In genomic region chr6:2633763-2634150, GRCh38 we compare ENCODE assay signal across 8 cellular contexts.
A peak's percentile ranks its signal among the peaks of the same experiment; 100 is the strongest.
DNase-seq lines count a peak whose midpoint lies in the region; ATAC-seq and TF ChIP-seq lines count a peak whose summit lies in the region.

No MANE protein-coding gene starts in this region.

- intact Hi-C loops in Calu3 (cut with micrococcal nuclease; ENCODE audit: unreplicated experiment) = loop anchor here (2.0 to 10.0 kb wide), 3 partner anchors 179 to 1036 kb away; no protein-coding TSS in a partner anchor
- intact Hi-C loops in activated B cell treated with CpG ODN at 0.5 μM for 24 hours (cut with micrococcal nuclease) = loop anchor here (1.0 to 10.0 kb wide), 7 partner anchors 61 to 1037 kb away; partner anchors contain the start of gene MYLK4
- intact Hi-C loops in sigmoid colon (cut with DNase I) = loop anchor here (1.0 to 10.0 kb wide), 6 partner anchors 121 to 1037 kb away; partner anchors contain the start of genes GMDS and MYLK4

- H3K4me3 ChIP-seq in sigmoid colon = peak overlapping the region; percentile 24 to 57 (median 49)

- peaks cover 14% of the 10 kb centered on the region for H3K36me3 Mint-ChIP-seq in Calu3 (ENCODE audit: insufficient read depth, unreplicated experiment)
- no peaks in the 10 kb centered on the region for H3K36me3 Mint-ChIP-seq in activated B cell treated with CpG ODN at 0.5 μM for 24 hours (ENCODE audit: low read depth)

- H3K4me1 Mint-ChIP-seq in Calu3 (ENCODE audit: low read depth, unreplicated experiment) (peaks cover 17% of the 10 kb centered on the region), activated B cell treated with CpG ODN at 0.5 μM for 24 hours (peaks cover 3% of the 10 kb centered on the region)

- H3K27ac ChIP-seq in foreskin keratinocyte = peak overlapping the region; percentile 77
- peak overlapping the region; percentile 58 to 84 (median 70) for H3K27ac ChIP-seq in sigmoid colon

- H3K9me3 ChIP-seq in sigmoid colon = no peaks in the 10 kb centered on the region

- TF ChIP-seq POLR2A in sigmoid colon (IDR thresholded peaks at IDR 0.05) = no peak

- no peak for TF ChIP-seq EP300 in sigmoid colon (IDR thresholded peaks at IDR 0.05)

- peaks cover 8% of the 10 kb centered on the region for H3K4me1 ChIP-seq in foreskin keratinocyte
- H3K4me1 ChIP-seq in sigmoid colon = peaks cover 0 to 33% (median 26%) of the 10 kb centered on the region in 4 donors

- 77 to 81% methylated on average over 15 of the region's 15 CpGs for WGBS in sigmoid colon, 2 donors

- no peak overlapping the region for H3K27ac Mint-ChIP-seq in Calu3 (ENCODE audit: unreplicated experiment)
- no peak overlapping the region for H3K27ac Mint-ChIP-seq in activated B cell treated with CpG ODN at 0.5 μM for 24 hours

- H3K9me3 Mint-ChIP-seq in Calu3 (ENCODE audit: low read depth, unreplicated experiment) (no peaks in the 10 kb centered on the region), activated B cell treated with CpG ODN at 0.5 μM for 24 hours (no peaks in the 10 kb centered on the region)

- H3K36me3 ChIP-seq in sigmoid colon = no peaks in the 10 kb centered on the region

- ATAC-seq in activated B cell treated with CpG ODN at 0.5 μM for 24 hours (ENCODE audit: low read depth) (no peak), foreskin keratinocyte (no peak), GM21825 (IDR thresholded peaks at IDR 0.05; ENCODE audit: unreplicated experiment) (no peak)

- no peak for TF ChIP-seq CTCF in Calu3 (IDR thresholded peaks at IDR 0.05; ENCODE audit: unreplicated experiment)
- TF ChIP-seq CTCF in activated B cell treated with CpG ODN at 0.5 μM for 24 hours (IDR thresholded peaks at IDR 0.05) = no peak
- TF ChIP-seq CTCF in foreskin keratinocyte (conservative IDR thresholded peaks at IDR 0.05) = no peak
- no peak for TF ChIP-seq CTCF in sigmoid colon (IDR thresholded peaks at IDR 0.05)

- BruUV-seq in Calu3 (replicated peaks; lab: Mats Ljungman, UMichigan) = no TSS peak

- H3K27me3 Mint-ChIP-seq in Calu3 (ENCODE audit: unreplicated experiment) = peaks cover 2% of the 10 kb centered on the region
- no peaks in the 10 kb centered on the region for H3K27me3 Mint-ChIP-seq in activated B cell treated with CpG ODN at 0.5 μM for 24 hours

- DNase-seq in Calu3 = no peak
- no peak for DNase-seq in activated B cell treated with CpG ODN at 0.5 μM for 24 hours
- DNase-seq in foreskin keratinocyte = no peak
- no peak for DNase-seq in sigmoid colon
- DNase-seq in NCI-H524 treated with DMSO at 0.1 percent for 48 hours (lab: John Stamatoyannopoulos, UW) = no peak
- DNase-seq in NCI-H82 (lab: John Stamatoyannopoulos, UW) = no peak
- DNase-seq in DMS79 treated with DMSO at 0.1 percent for 48 hours (lab: John Stamatoyannopoulos, UW) = no peak

- CTCF ChIA-PET in Calu3 (lab: Charles Lee) (interaction anchor here (0.7 to 1.7 kb wide), 7 partner anchors 45 to 529 kb away, joined by 3 to 6 read pairs (median 4); no protein-coding TSS in a partner anchor), activated B cell treated with CpG ODN at 0.5 μM for 24 hours (lab: Charles Lee) (interaction anchor here (0.6 to 5.9 kb wide), 18 partner anchors 8 to 1061 kb away, joined by 3 to 91 read pairs (median 5); partner anchors contain the start of gene MYLK4)

- POLR2A ChIA-PET in activated B cell treated with CpG ODN at 0.5 μM for 24 hours (lab: Charles Lee) = no interaction called here

- H3K4me3 Mint-ChIP-seq in Calu3 (ENCODE audit: low read depth, unreplicated experiment) = peak overlapping the region; percentile 70
- peak overlapping the region; percentile 79 for H3K4me3 Mint-ChIP-seq in activated B cell treated with CpG ODN at 0.5 μM for 24 hours

- H3K27me3 ChIP-seq in foreskin keratinocyte (no peaks in the 10 kb centered on the region), sigmoid colon (no peaks in the 10 kb centered on the region)
